ENCODE assay signal across 8 cellular contexts in the genomic region with DNA sequence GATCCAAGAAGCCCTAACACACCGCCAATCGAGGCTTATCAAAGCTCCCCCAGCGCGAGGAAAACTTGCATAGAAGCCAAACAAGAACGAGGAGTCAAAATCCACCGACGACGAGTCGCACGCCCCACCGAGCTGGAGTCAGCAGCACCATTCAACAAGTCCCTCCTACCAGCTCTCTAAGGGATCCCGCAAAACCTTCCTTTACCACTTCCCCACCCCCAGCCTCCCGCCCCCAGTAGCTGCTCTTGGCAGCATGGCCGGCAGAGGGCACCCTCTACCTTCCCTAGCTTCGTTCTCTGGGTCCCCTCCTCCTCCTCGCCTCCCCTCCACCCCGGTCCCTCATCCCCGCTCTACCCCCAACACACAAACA. TPM values are rescaled to one million over a fixed set of nuclear protein-coding genes. Genes with fewer than 3 reads are reported as not detected.
A peak's percentile ranks its signal among the peaks of the same experiment; 100 is the strongest.
DNase-seq lines count a peak whose midpoint lies in the region; ATAC-seq, FAIRE-seq and TF ChIP-seq lines count a peak whose summit lies in the region.

No MANE protein-coding gene starts in this region.

- H3K27me3 ChIP-seq in cardiac muscle cell (peaks cover 79% of the 10 kb centered on the region), psoas muscle (ENCODE audit: insufficient read depth in 3 of 3, low read length in 2 of 3) (peaks cover 0 to 15% (median 3%) of the 10 kb centered on the region in 3 donors)

- H3K36me3 ChIP-seq in cardiac muscle cell, result no peaks in the 10 kb centered on the region
- no peaks in the 10 kb centered on the region for H3K36me3 ChIP-seq in psoas muscle (ENCODE audit: insufficient read depth in 1 of 2, low read depth in 1 of 2)

- H3K4me3 ChIP-seq in cardiac muscle cell (peak overlapping the region; percentile 42), psoas muscle (peak overlapping the region; percentile 70)

- POLR2A ChIA-PET in RWPE1 (lab: Yijun Ruan, JAX; ENCODE audit: low non-redundant PET), result interaction anchor here (0.6 kb wide), 1 partner anchor 140 kb away, joined by 3 read pairs; no protein-coding TSS in a partner anchor

- TF ChIP-seq CTCF in RWPE1 (conservative IDR thresholded peaks at IDR 0.05; ENCODE audit: low read depth) (peak; percentile 90), cardiac muscle cell (IDR thresholded peaks at IDR 0.05; ENCODE audit: low read depth, low read length) (peak; percentile 69), psoas muscle (IDR thresholded peaks at IDR 0.05) (peak; percentile 75)

- DNase-seq in Daoy (ENCODE audit: low read depth) (peak; percentile 93), HTR-8/SVneo (ENCODE audit: insufficient read length, low spot score) (peak; percentile 80), RWPE1 (ENCODE audit: low spot score) (peak; percentile 90), cardiac muscle cell (ENCODE audit: low read depth in 1 of 2, low spot score in 1 of 2) (peak; percentile 88 to 96), psoas muscle (peak; percentile 67 to 83)

- H3K27me3 Mint-ChIP-seq in activated naive CD4-positive, alpha-beta T cell treated with anti-CD3 and anti-CD28 coated beads, Interleukin-2, amount 50 U/mL, for 24 hours, result peaks cover 48% of the 10 kb centered on the region

- peak; percentile 88 for FAIRE-seq in HTR-8/SVneo (lab: Jason Lieb, UNC)

- H3K4me1 Mint-ChIP-seq in activated naive CD4-positive, alpha-beta T cell treated with anti-CD3 and anti-CD28 coated beads, Interleukin-2, amount 50 U/mL, for 24 hours, result peaks cover 30% of the 10 kb centered on the region

- H3K9me3 Mint-ChIP-seq in activated naive CD4-positive, alpha-beta T cell treated with anti-CD3 and anti-CD28 coated beads, Interleukin-2, amount 50 U/mL, for 24 hours, result no peaks in the 10 kb centered on the region

- no peaks in the 10 kb centered on the region for H3K36me3 Mint-ChIP-seq in activated naive CD4-positive, alpha-beta T cell treated with anti-CD3 and anti-CD28 coated beads, Interleukin-2, amount 50 U/mL, for 24 hours

- CTCF ChIA-PET in RWPE1 (lab: Yijun Ruan, JAX), result interaction anchor here (0.6 to 3.2 kb wide), 25 partner anchors 12 to 1645 kb away, joined by 3 to 21 read pairs (median 4); a partner anchor contains a TSS

- no peak overlapping the region for H3K27ac Mint-ChIP-seq in activated naive CD4-positive, alpha-beta T cell treated with anti-CD3 and anti-CD28 coated beads, Interleukin-2, amount 50 U/mL, for 24 hours

- peak overlapping the region; percentile 48 for H3K4me3 Mint-ChIP-seq in activated naive CD4-positive, alpha-beta T cell treated with anti-CD3 and anti-CD28 coated beads, Interleukin-2, amount 50 U/mL, for 24 hours

- H3K4me1 ChIP-seq in cardiac muscle cell (ENCODE audit: low read depth) (peaks cover 5% of the 10 kb centered on the region), psoas muscle (peaks cover 5% of the 10 kb centered on the region)

- no peaks in the 10 kb centered on the region for H3K9me3 ChIP-seq in cardiac muscle cell (ENCODE audit: low read depth)
- no peaks in the 10 kb centered on the region for H3K9me3 ChIP-seq in psoas muscle

- H3K27ac ChIP-seq in RWPE1 (no peak overlapping the region), cardiac muscle cell (no peak overlapping the region), psoas muscle (peak overlapping the region; percentile 10)

- WGBS in psoas muscle, 3 donors, result 1 to 2% (median 1%) methylated on average over 18 of the region's 18 CpGs

- intact Hi-C loops in psoas muscle (cut with DNase I), result loop anchor here (2.0 to 5.0 kb wide), 4 partner anchors 828 to 1633 kb away; no protein-coding TSS in a partner anchor

- ATAC-seq in GM21447 (IDR thresholded peaks at IDR 0.05; ENCODE audit: unreplicated experiment) (peak; percentile 56), psoas muscle (peak; percentile 82 to 93 (median 92)), HG03025 (IDR thresholded peaks at IDR 0.05; ENCODE audit: low FRiP score, unreplicated experiment) (no peak)

RNA-seq across cellular contexts. Expression of a gene that starts 1.4 kb away (rescaled TPM):
- total RNA-seq in Daoy (2014; rRNA removed; shearing (Covaris generic)), result 11.9 and 12.5 TPM in 2 replicates
- total RNA-seq in cardiac muscle cell (0.36 and 0.70 TPM in 2 replicates), psoas muscle (1 to 10 TPM in 1 of 4 donors, under 1 TPM in 3; 0.04 to 3.4 (median 0.13) TPM)
- polyA plus RNA-seq in cardiac muscle cell (0.37 and 0.44 TPM in 2 replicates), psoas muscle (under 1 TPM in 2 of 3 donors, not detected in 1; 0.01 to 0.83 TPM)
